Comparison of ENCODE assay signal across 17 cellular contexts in genomic region chr4:36439556-36439955, GRCh38.
DNase-seq lines count a peak whose midpoint lies in the region; ATAC-seq, FAIRE-seq and TF ChIP-seq lines count a peak whose summit lies in the region.
"Had no signal": no experiment of that assay in that cellular context is flagged by ENCODE, and none has a peak within 500 bp of the region (broad histone marks: within the 10 kb centered on the region; RNA-seq: fewer than 3 reads in every experiment).

No MANE protein-coding gene starts in this region.

- H3K36me3 Mint-ChIP-seq in GM23338 (ENCODE audit: low read depth), result no peaks in the 10 kb centered on the region; the same call in 2 of the 3 replicates
- H3K36me3 Mint-ChIP-seq: CD8-positive, alpha-beta T cell had no signal

- H4K20me1 ChIP-seq in GM23338 (replicated peaks; ENCODE audit: insufficient read depth) (no peaks in the 10 kb centered on the region), H1 (replicated peaks in 1 of 2; ENCODE audit: control insufficient read depth in 1 of 2, insufficient read depth in 2 of 2, low read length in 2 of 2) (no peaks in the 10 kb centered on the region)
- H4K20me1 ChIP-seq: BLaER1 treated with 17β-estradiol and CSF1 and Interleukin-3, amounts not matched to agents 10 nM and 100 nM had no signal

- H3K4me1 ChIP-seq in GM23338 (ENCODE audit: insufficient read depth), result no peaks in the 10 kb centered on the region
- H3K4me1 ChIP-seq in H1 (replicated peaks in 1 of 4; ENCODE audit: control insufficient read depth in 3 of 4, insufficient read depth in 4 of 4, low read length in 3 of 4), result no peaks in the 10 kb centered on the region
- peaks cover 4% of the 10 kb centered on the region in 2 donors for H3K4me1 ChIP-seq in neuronal stem cell (ENCODE audit: control insufficient read depth in 2 of 2, insufficient read depth in 1 of 2, low read depth in 1 of 2, low read length in 2 of 2)
- H3K4me1 ChIP-seq: BLaER1 treated with 17β-estradiol and CSF1 and Interleukin-3, amounts not matched to agents 10 nM and 100 nM had no signal

- no peak overlapping the region for H3K27ac ChIP-seq in GM23338 (ENCODE audit: low read depth)
- no peak overlapping the region for H3K27ac ChIP-seq in H1 (ENCODE audit: low read depth, low read length)
- no peak overlapping the region for H3K27ac ChIP-seq in neuronal stem cell (replicated peaks; ENCODE audit: low read length)
- H3K27ac ChIP-seq: BLaER1 treated with 17β-estradiol and CSF1 and Interleukin-3, amounts not matched to agents 10 nM and 100 nM; GM23248 had no signal

- H4K91ac ChIP-seq in H1 (replicated peaks; ENCODE audit: insufficient read length, low read length), result no peak overlapping the region
- H4K91ac ChIP-seq in neuronal stem cell (ENCODE audit: low read depth, low read length, poor library complexity), result no peak overlapping the region

- H3K18ac ChIP-seq in H1 (ENCODE audit: extremely low read depth, low read length) (no peak overlapping the region), neuronal stem cell (ENCODE audit: low read length) (no peak overlapping the region)

- H2BK5ac ChIP-seq in H1 (ENCODE audit: low read depth, low read length) (no peak overlapping the region), neuronal stem cell (ENCODE audit: low read length) (no peak overlapping the region)

- DNase-seq in GM23338 (ENCODE audit: low spot score), result no peak
- peak; percentile 3 for DNase-seq in NCI-H69 (lab: John Stamatoyannopoulos, UW)
- no peak for DNase-seq in H1 (ENCODE audit: low read depth in 1 of 2, low spot score in 2 of 2)
- DNase-seq in neuronal stem cell (ENCODE audit: low spot score), result peak; percentile 32
- DNase-seq in NCI-H345 treated with DMSO at 0.1 percent for 48 hours (lab: John Stamatoyannopoulos, UW; ENCODE audit: unreplicated experiment), result no peak
- no peak for DNase-seq in midbrain (lab: John Stamatoyannopoulos, UW)
- DNase-seq: Calu3; CD8-positive, alpha-beta T cell; DMS79 treated with DMSO at 0.1 percent for 48 hours; GF-D8; GM23248; H7; IMR-90 had no signal

- no peak overlapping the region for H3K27ac Mint-ChIP-seq in GM23338
- H3K27ac Mint-ChIP-seq: B cell; CD8-positive, alpha-beta T cell had no signal

- no peak for ATAC-seq in GM23338
- no peak for ATAC-seq in GM18519 (IDR thresholded peaks at IDR 0.05; ENCODE audit: low FRiP score, unreplicated experiment)
- ATAC-seq: CD8-positive, alpha-beta T cell had no signal

- peaks cover 9% of the 10 kb centered on the region; the same call in 1 of the 2 replicates for H3K9me2 ChIP-seq in GM23338 (ENCODE audit: insufficient read depth)

- WGBS in H1 (ENCODE audit: extremely low coverage in 1 of 2, insufficient coverage in 1 of 2, insufficient read length in 1 of 2, insufficient replicate concordance in 2 of 2, low coverage in 1 of 2, low lambda C conversion rate in 2 of 2, missing lambda C conversion rate in 1 of 2), 2 experiments, result 94% methylated on average over 4 of the region's 4 CpGs; no CpG with 5 or more reads in 1 of the 2 experiments
- WGBS in neuronal stem cell (ENCODE audit: extremely low coverage in 2 of 2, insufficient read length in 2 of 2, insufficient replicate concordance in 1 of 2), 2 donors, result no CpG with 5 or more reads among the region's 4 CpGs

- H3K4me3 ChIP-seq in GM23338 (no peak overlapping the region), H1 (ENCODE audit: extremely low read depth in 1 of 4, insufficient read depth in 2 of 4, low read depth in 3 of 4, low read length in 4 of 4) (no peak overlapping the region), neuronal stem cell (ENCODE audit: low read length in 2 of 2) (no peak overlapping the region)
- H3K4me3 ChIP-seq: BLaER1 treated with 17β-estradiol and CSF1 and Interleukin-3, amounts not matched to agents 10 nM and 100 nM; GM23248 had no signal

- no peak overlapping the region for H3K4ac ChIP-seq in H1 (replicated peaks; ENCODE audit: insufficient read length, low read depth, low read length)
- no peak overlapping the region for H3K4ac ChIP-seq in neuronal stem cell (ENCODE audit: low read length)

- H3K79me2 ChIP-seq in GM23338 (replicated peaks; ENCODE audit: insufficient read depth), result no peaks in the 10 kb centered on the region
- no peaks in the 10 kb centered on the region for H3K79me2 ChIP-seq in H1 (ENCODE audit: control insufficient read depth in 1 of 2, insufficient read depth in 2 of 2, low read length in 2 of 2)

- TF ChIP-seq CTCF in GM23338 (conservative IDR thresholded peaks at IDR 0.05; ENCODE audit: low read depth in 2 of 2) (no peak), H1 (IDR thresholded peaks at IDR 0.05; ENCODE audit: control extremely low read depth in 1 of 3, insufficient read depth in 1 of 3, low read depth in 1 of 3, low read length in 3 of 3) (no peak)

- H3K27me3 ChIP-seq in GM23338 (ENCODE audit: insufficient read depth) (no peaks in the 10 kb centered on the region), H1 (replicated peaks in 1 of 4; ENCODE audit: control insufficient read depth in 3 of 4, extremely low read depth in 1 of 4, insufficient read depth in 3 of 4, low read length in 3 of 4) (no peaks in the 10 kb centered on the region), neuronal stem cell (ENCODE audit: control insufficient read depth in 3 of 3, insufficient read depth in 3 of 3, low read depth in 1 of 3, low read length in 3 of 3) (no peaks in the 10 kb centered on the region)
- H3K27me3 ChIP-seq: BLaER1 treated with 17β-estradiol and CSF1 and Interleukin-3, amounts not matched to agents 10 nM and 100 nM had no signal

- H2BK12ac ChIP-seq in H1 (ENCODE audit: low read depth, low read length), result no peak overlapping the region
- no peak overlapping the region for H2BK12ac ChIP-seq in neuronal stem cell (ENCODE audit: low read length)

- FAIRE-seq in H1 (lab: Jason Lieb, UNC), result no peak
- FAIRE-seq: HTR-8/SVneo had no signal

- H3K9ac ChIP-seq in H1 (replicated peaks in 1 of 4; ENCODE audit: extremely low read depth in 1 of 4, low read depth in 3 of 4, low read length in 3 of 4) (no peak overlapping the region), neuronal stem cell (ENCODE audit: low read depth, low read length, poor library complexity) (no peak overlapping the region)
- H3K9ac ChIP-seq: BLaER1 treated with 17β-estradiol and CSF1 and Interleukin-3, amounts not matched to agents 10 nM and 100 nM; GM23248 had no signal

- peaks cover 2% of the 10 kb centered on the region for H3K27me3 Mint-ChIP-seq in GM23338 (ENCODE audit: insufficient read depth, low read depth, poor library complexity)

- H2BK20ac ChIP-seq in H1 (ENCODE audit: low read length), result no peak overlapping the region

- no peak overlapping the region for H3K4me3 Mint-ChIP-seq in GM23338
- H3K4me3 Mint-ChIP-seq: B cell; CD8-positive, alpha-beta T cell had no signal

- H3K9me3 ChIP-seq in H1 (ENCODE audit: insufficient read depth in 2 of 2, low read depth in 1 of 2, low read length in 1 of 2) (no peaks in the 10 kb centered on the region), neuronal stem cell (replicated peaks in 1 of 2; ENCODE audit: control insufficient read depth in 2 of 2, insufficient read depth in 1 of 2, low read depth in 1 of 2, low read length in 2 of 2) (no peaks in the 10 kb centered on the region)

- POLR2A ChIA-PET in H1 (lab: Charles Lee; ENCODE audit: partially characterized antibody), result no interaction called here

- H3K4me2 ChIP-seq in GM23338 (no peak overlapping the region), H1 (ENCODE audit: insufficient read depth in 1 of 2, low read depth in 2 of 2, low read length in 2 of 2) (no peak overlapping the region), neuronal stem cell (ENCODE audit: insufficient read depth, low read length, poor library complexity, severe bottlenecking) (no peak overlapping the region)
- H3K4me2 ChIP-seq: BLaER1 treated with 17β-estradiol and CSF1 and Interleukin-3, amounts not matched to agents 10 nM and 100 nM had no signal

- peaks cover 10% of the 10 kb centered on the region; the same call in 2 of the 3 replicates for H3K9me3 Mint-ChIP-seq in GM23338

- no peak overlapping the region for H4K8ac ChIP-seq in H1 (ENCODE audit: extremely low read depth, insufficient read depth, low read length)
- H4K8ac ChIP-seq in neuronal stem cell (ENCODE audit: low read depth, low read length), result no peak overlapping the region

- no peaks in the 10 kb centered on the region for H3K79me1 ChIP-seq in H1 (ENCODE audit: low read depth, low read length)
- no peaks in the 10 kb centered on the region for H3K79me1 ChIP-seq in neuronal stem cell (ENCODE audit: low read depth, low read length)

- no peak for TF ChIP-seq RAD21 in H1 (IDR thresholded peaks at IDR 0.05 in 1 of 2, conservative IDR thresholded peaks at IDR 0.05 in 1 of 2; ENCODE audit: low read depth in 2 of 2, low read length in 2 of 2)

- no peak overlapping the region for H4K5ac ChIP-seq in H1 (ENCODE audit: insufficient read length, low read depth, low read length)

- H3F3A ChIP-seq in GM23338 (replicated peaks; ENCODE audit: low read depth), result no peaks in the 10 kb centered on the region

- no peak overlapping the region for H2BK120ac ChIP-seq in H1 (replicated peaks; ENCODE audit: low read depth, low read length)
- H2BK120ac ChIP-seq in neuronal stem cell (ENCODE audit: low read depth, low read length), result no peak overlapping the region

- 0 out of 2 replicates have a peak overlapping the region, but pooled peaks have one; percentile 52 for H2AFZ ChIP-seq in GM23338
- 0 out of 2 replicates have a peak overlapping the region, but pooled peaks have one; percentile 62 for H2AFZ ChIP-seq in H1 (ENCODE audit: low read length)
- peak overlapping the region; percentile 53 for H2AFZ ChIP-seq in neuronal stem cell (ENCODE audit: low read length)
- H2AFZ ChIP-seq: GM23248 had no signal

- no peak for TF ChIP-seq POLR2A in H1 (IDR thresholded peaks at IDR 0.05; ENCODE audit: control extremely low read depth in 1 of 2, low read depth in 2 of 2, low read length in 2 of 2)

- no peak overlapping the region for H2AK5ac ChIP-seq in H1 (ENCODE audit: low read depth, low read length)
- H2AK5ac ChIP-seq in neuronal stem cell (ENCODE audit: low read depth, low read length), result no peak overlapping the region

- no peak for TF ChIP-seq EP300 in H1 (IDR thresholded peaks at IDR 0.05; ENCODE audit: borderline replicate concordance in 1 of 2, low read depth in 2 of 2, low read length in 2 of 2)

- H3K4me1 Mint-ChIP-seq in GM23338, result no peaks in the 10 kb centered on the region
- H3K4me1 Mint-ChIP-seq: B cell had no signal

- CTCF ChIA-PET in H1 (lab: Charles Lee; ENCODE audit: partially characterized antibody), result no interaction called here

- H3K23ac ChIP-seq in H1 (ENCODE audit: insufficient read length) (no peak overlapping the region), neuronal stem cell (ENCODE audit: low read depth, low read length, poor library complexity) (no peak overlapping the region)

- H3K56ac ChIP-seq in H1 (replicated peaks; ENCODE audit: insufficient read length, low read depth, low read length), result no peak overlapping the region

- no peaks in the 10 kb centered on the region for H3K36me3 ChIP-seq in GM23338 (ENCODE audit: insufficient read depth)
- H3K36me3 ChIP-seq in H1 (ENCODE audit: control insufficient read depth in 2 of 4, insufficient read depth in 4 of 4, low read length in 3 of 4), result no peaks in the 10 kb centered on the region
- no peaks in the 10 kb centered on the region for H3K36me3 ChIP-seq in neuronal stem cell (replicated peaks in 1 of 2; ENCODE audit: control insufficient read depth in 2 of 2, insufficient read depth in 2 of 2, low read length in 2 of 2)
- H3K36me3 ChIP-seq: BLaER1 treated with 17β-estradiol and CSF1 and Interleukin-3, amounts not matched to agents 10 nM and 100 nM had no signal

- H3K23me2 ChIP-seq in H1 (ENCODE audit: low read depth, low read length), result no peaks in the 10 kb centered on the region

- H2BK15ac ChIP-seq in H1 (ENCODE audit: low read length), result no peak overlapping the region
- H2BK15ac ChIP-seq in neuronal stem cell (ENCODE audit: low read length), result no peak overlapping the region

- H3K14ac ChIP-seq in H1 (ENCODE audit: insufficient read length), result no peak overlapping the region
- no peak overlapping the region for H3K14ac ChIP-seq in neuronal stem cell (ENCODE audit: low read length)

Comparison
In these comparisons a context has a peak if more than half of its experiments do, and no peak if none do; other contexts are left out.
1. DNase-seq: peak in NCI-H69 (single experiment) and neuronal stem cell (single experiment); none in GM23338 (single experiment), H1 (0 of 2), NCI-H345 treated with DMSO at 0.1 percent for 48 hours (single experiment) and midbrain (single experiment).
2. Peak in every context shown above with its lines, with median percentiles within 50 percentile points of each other: H2AFZ ChIP-seq.